In the genomic region with DNA sequence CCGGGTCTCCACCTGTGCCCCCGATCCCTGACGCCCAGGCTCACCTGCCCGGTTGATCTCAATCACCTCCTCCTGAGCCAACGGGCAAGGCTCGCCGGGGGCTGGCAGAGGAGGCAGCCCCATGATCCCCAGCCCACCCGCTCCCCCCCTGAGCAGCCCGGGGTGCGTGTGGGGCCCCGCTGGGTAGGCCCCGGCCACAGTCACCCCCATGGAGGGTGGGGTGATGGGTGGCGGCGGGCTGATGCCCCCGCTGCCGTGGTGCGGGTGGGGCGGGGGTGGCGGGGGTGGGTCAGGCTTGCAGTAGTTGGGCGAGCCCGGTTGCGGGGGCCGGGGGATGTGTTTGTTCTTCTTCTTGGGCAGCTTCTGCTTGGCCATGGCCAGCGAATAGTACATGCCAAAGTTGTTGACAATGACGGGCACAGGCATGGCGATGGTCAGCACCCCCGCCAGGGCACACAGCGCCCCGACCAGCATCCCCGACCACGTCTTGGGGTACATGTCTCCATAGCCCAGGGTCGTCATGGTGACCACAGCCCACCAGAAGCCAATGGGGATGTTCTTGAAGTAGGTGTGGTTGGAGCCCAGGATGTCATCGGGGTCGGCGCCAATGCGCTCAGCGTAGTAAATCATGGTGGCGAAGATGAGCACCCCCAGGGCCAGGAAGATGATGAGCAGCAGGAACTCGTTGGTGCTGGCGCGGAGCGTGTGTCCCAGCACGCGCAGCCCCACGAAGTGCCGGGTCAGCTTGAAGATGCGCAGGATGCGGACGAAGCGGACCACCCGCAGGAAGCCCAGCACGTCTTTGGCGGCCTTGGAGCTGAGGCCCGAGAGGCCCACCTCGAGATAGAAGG, we compare ENCODE assay signal across 1 cellular context.
TF ChIP-seq lines count a peak whose summit lies in the region.

No MANE protein-coding gene starts in this region.

TF ChIP-seq in K562, 482 proteins besides CTCF, POLR2A, EP300 and RAD21:
- 0 out of 2 replicates have a peak, but pooled peaks have one; percentile 4 for TF ChIP-seq RBFOX2 (IDR thresholded peaks at IDR 0.05; ENCODE audit: low read depth, low read length)
- TF ChIP-seq CAMTA2 (CRISPR knock-in tag; conservative IDR thresholded peaks at IDR 0.05): no peak
- no peak for TF ChIP-seq SAFB (IDR thresholded peaks at IDR 0.05; ENCODE audit: borderline replicate concordance, low read depth, low read length)
- TF ChIP-seq MCM3 (IDR thresholded peaks at IDR 0.05): no peak
